ENCODE assay signal across 10 cellular contexts in genomic region chr5:173963107-173963506, GRCh38. TPM values are rescaled to one million over a fixed set of nuclear protein-coding genes. Genes with fewer than 3 reads are reported as not detected.
DNase-seq lines count a peak whose midpoint lies in the region; ATAC-seq, FAIRE-seq and TF ChIP-seq lines count a peak whose summit lies in the region.
"Had no signal": no experiment of that assay in that cellular context is flagged by ENCODE, and none has a peak within 500 bp of the region (broad histone marks: within the 10 kb centered on the region; RNA-seq: fewer than 3 reads in every experiment).

No MANE protein-coding gene starts in this region.

- H3K27me3 ChIP-seq in Caco-2 (replicated peaks; ENCODE audit: control insufficient read depth, insufficient read depth, low read length), result no peaks in the 10 kb centered on the region
- no peaks in the 10 kb centered on the region for H3K27me3 ChIP-seq in fibroblast of lung (ENCODE audit: control insufficient read depth, insufficient read depth, low read length)

- H3K27ac Mint-ChIP-seq in Caco-2 (ENCODE audit: unreplicated experiment), result no peak overlapping the region
- H3K27ac Mint-ChIP-seq in nephron, result peak overlapping the region; percentile 96 to 99 (median 99)
- H3K27ac Mint-ChIP-seq: activated naive CD4-positive, alpha-beta T cell treated with anti-CD3 and anti-CD28 coated beads, Interleukin-2, amount 50 U/mL, for 72 hours had no signal

- H3K79me2 ChIP-seq in fibroblast of lung (ENCODE audit: control insufficient read depth, insufficient read depth, low read length), result no peaks in the 10 kb centered on the region

- H3K4me3 Mint-ChIP-seq in Caco-2 (ENCODE audit: unreplicated experiment), result peak overlapping the region; percentile 42
- H3K4me3 Mint-ChIP-seq in nephron, result peak overlapping the region; percentile 78 to 92 (median 85)

- intact Hi-C loops in Caco-2 (cut with micrococcal nuclease; ENCODE audit: unreplicated experiment), result no loop called here

- no peak for TF ChIP-seq CTCF in Caco-2 (IDR thresholded peaks at IDR 0.05; ENCODE audit: insufficient read depth in 1 of 2, low read depth in 1 of 2, low read length in 1 of 2, severe bottlenecking in 1 of 2, unreplicated experiment in 1 of 2)
- no peak for TF ChIP-seq CTCF in fibroblast of lung (conservative IDR thresholded peaks at IDR 0.05 in 1 of 2, IDR thresholded peaks at IDR 0.05 in 1 of 2; ENCODE audit: low read depth in 1 of 2, low read length in 2 of 2)
- no peak for TF ChIP-seq CTCF in nephron (IDR thresholded peaks at IDR 0.05; ENCODE audit: unreplicated experiment in 3 of 3)

- ATAC-seq in GM21786 (IDR thresholded peaks at IDR 0.05; ENCODE audit: unreplicated experiment) (no peak), GM18868 (IDR thresholded peaks at IDR 0.05; ENCODE audit: unreplicated experiment) (no peak)
- ATAC-seq: activated naive CD4-positive, alpha-beta T cell treated with anti-CD3 and anti-CD28 coated beads, Interleukin-2, amount 50 U/mL, for 72 hours had no signal

- H3K9me3 ChIP-seq in Caco-2, result no peaks in the 10 kb centered on the region
- H3K9me3 ChIP-seq in fibroblast of lung (ENCODE audit: control insufficient read depth, insufficient read depth, low read depth, low read length), result no peaks in the 10 kb centered on the region

- FAIRE-seq in RCC 7860 (lab: Jason Lieb, UNC), result peak; percentile 7

- H3K27me3 Mint-ChIP-seq in Caco-2 (ENCODE audit: insufficient read depth, unreplicated experiment) (no peaks in the 10 kb centered on the region), nephron (ENCODE audit: low read depth) (no peaks in the 10 kb centered on the region)

- POLR2A ChIA-PET in Caco-2 (lab: Charles Lee), result interaction anchor here (0.9 kb wide), 1 partner anchor 75 kb away, joined by 3 read pairs; the partner anchor contains the start of gene CPEB4

- CTCF ChIA-PET in Caco-2 (lab: Charles Lee), result interaction anchor here (1.1 kb wide), 1 partner anchor 44 kb away, joined by 3 read pairs; no protein-coding TSS in a partner anchor

- no peaks in the 10 kb centered on the region for H3K36me3 ChIP-seq in Caco-2 (ENCODE audit: control insufficient read depth, insufficient read depth, low read length)
- H3K36me3 ChIP-seq in fibroblast of lung (ENCODE audit: control insufficient read depth, insufficient read depth, low read length), result no peaks in the 10 kb centered on the region

- BruUV-seq in Caco-2 (replicated peaks; lab: Mats Ljungman, UMichigan), result no TSS peak

- DNase-seq in Caco-2, result no peak
- DNase-seq in RCC 7860 (ENCODE audit: low spot score), result peak; percentile 13
- peak; percentile 43 to 84 for DNase-seq in fibroblast of lung (ENCODE audit: low read depth in 2 of 2)
- no peak for DNase-seq in putamen (ENCODE audit: low spot score)
- no peak for DNase-seq in NCI-H524 (lab: John Stamatoyannopoulos, UW)

- no peak overlapping the region for H3K27ac ChIP-seq in fibroblast of lung (ENCODE audit: insufficient read depth, low read length)

- no peaks in the 10 kb centered on the region for H4K20me1 ChIP-seq in fibroblast of lung (ENCODE audit: control insufficient read depth, extremely low read depth, insufficient read depth, low read length)

- H3K9me3 Mint-ChIP-seq in Caco-2 (ENCODE audit: unreplicated experiment) (no peaks in the 10 kb centered on the region), nephron (no peaks in the 10 kb centered on the region)
- H3K9me3 Mint-ChIP-seq: activated naive CD4-positive, alpha-beta T cell treated with anti-CD3 and anti-CD28 coated beads, Interleukin-2, amount 50 U/mL, for 72 hours had no signal

- H3K4me1 ChIP-seq in Caco-2 (peaks cover 1% of the 10 kb centered on the region), fibroblast of lung (ENCODE audit: control insufficient read depth, extremely low read depth, insufficient read depth, low read length) (no peaks in the 10 kb centered on the region)

- H3K4me3 ChIP-seq in Caco-2 (ENCODE audit: low read depth, low read length) (no peak overlapping the region), fibroblast of lung (replicated peaks in 1 of 4; ENCODE audit: control extremely low read depth in 1 of 4, insufficient read depth in 1 of 4, low read depth in 3 of 4, low read length in 4 of 4) (peak overlapping the region in 1 of 4 experiments; percentile 45)

- H3K4me1 Mint-ChIP-seq in Caco-2 (ENCODE audit: low read depth, unreplicated experiment) (peaks cover 7% of the 10 kb centered on the region), nephron (peaks cover 36% of the 10 kb centered on the region)

- no peaks in the 10 kb centered on the region for H3K36me3 Mint-ChIP-seq in Caco-2 (ENCODE audit: insufficient read depth, unreplicated experiment)
- peaks cover 11% of the 10 kb centered on the region for H3K36me3 Mint-ChIP-seq in nephron (ENCODE audit: low read depth)
- H3K36me3 Mint-ChIP-seq: activated naive CD4-positive, alpha-beta T cell treated with anti-CD3 and anti-CD28 coated beads, Interleukin-2, amount 50 U/mL, for 72 hours had no signal

- no peak overlapping the region for H3K9ac ChIP-seq in fibroblast of lung (ENCODE audit: insufficient read depth, low read length)

- H2AFZ ChIP-seq in fibroblast of lung (ENCODE audit: low read length), result no peak overlapping the region

- H3K4me2 ChIP-seq in fibroblast of lung (ENCODE audit: extremely low read depth, insufficient read depth, low read length), result peak overlapping the region; percentile 62

RNA-seq across cellular contexts. Expression of gene C5orf47, which starts 25.9 kb away (rescaled TPM):
- total RNA-seq in Caco-2 (2022) (0.18 and 0.32 TPM in 2 replicates), fibroblast of lung (not detected in 2 replicates)
- polyA plus RNA-seq in fibroblast of lung, result not detected in 2 replicates
- not detected in 2 replicates for polyA plus RNA-seq in fibroblast of lung (2012)
- not detected in 2 replicates for polyA minus RNA-seq in fibroblast of lung (ENCODE audit: low replicate concordance)
- total RNA-seq: activated naive CD4-positive, alpha-beta T cell treated with anti-CD3 and anti-CD28 coated beads, Interleukin-2, amount 50 U/mL, for 72 hours; pulmonary artery endothelial cell had no signal

Comparison
In these comparisons a context has a peak if more than half of its experiments do, and no peak if none do; other contexts are left out.
1. DNase-seq: peak in RCC 7860 (single experiment) and fibroblast of lung (2 of 2); none in Caco-2 (0 of 2), putamen (single experiment) and NCI-H524 (0 of 2).